19 cellular contexts compared by ENCODE assay signal in genomic region chr6:2973656-2974055, GRCh38. TPM values are rescaled to one million over a fixed set of nuclear protein-coding genes. Genes with fewer than 3 reads are reported as not detected.
DNase-seq lines count a peak whose midpoint lies in the region; ATAC-seq and TF ChIP-seq lines count a peak whose summit lies in the region.
"Had no signal": no experiment of that assay in that cellular context is flagged by ENCODE, and none has a peak within 500 bp of the region (broad histone marks: within the 10 kb centered on the region; RNA-seq: fewer than 3 reads in every experiment).

No MANE protein-coding gene starts in this region.

- no peaks in the 10 kb centered on the region for H3K9me3 Mint-ChIP-seq in naive thymus-derived CD8-positive, alpha-beta T cell
- H3K9me3 Mint-ChIP-seq: stimulated activated naive B cell treated with anti-CD40 and anti-IgM and Interleukin-4, amounts not matched to agents 10 μg/mL and 1 μg/mL and 100 μg/mL, for 72 hours had no signal

- peaks cover 0 to 11% (median 0%) of the 10 kb centered on the region in 5 donors for H3K27me3 Mint-ChIP-seq in naive thymus-derived CD8-positive, alpha-beta T cell

- H3K9ac ChIP-seq in Loucy (ENCODE audit: low read depth, low read length, poor library complexity, severe bottlenecking) (no peak overlapping the region), smooth muscle cell (ENCODE audit: low read depth) (no peak overlapping the region)
- H3K9ac ChIP-seq: SK-N-SH had no signal

- no peak overlapping the region for H3K27ac ChIP-seq in smooth muscle cell (ENCODE audit: low read depth)
- H3K27ac ChIP-seq: adrenal gland, C4-2B had no signal

- no peaks in the 10 kb centered on the region for H4K20me1 ChIP-seq in Loucy (ENCODE audit: insufficient read depth, low read length, poor library complexity, severe bottlenecking)
- H4K20me1 ChIP-seq in smooth muscle cell (ENCODE audit: low read depth), result no peaks in the 10 kb centered on the region

- no peaks in the 10 kb centered on the region for H3K9me2 ChIP-seq in Loucy (replicated peaks; ENCODE audit: low read depth, low read length)
- H3K9me2 ChIP-seq: SK-N-SH had no signal

- TF ChIP-seq CTCF in Loucy (conservative IDR thresholded peaks at IDR 0.05; ENCODE audit: low read length), result no peak
- no peak for TF ChIP-seq CTCF in smooth muscle cell (IDR thresholded peaks at IDR 0.05; ENCODE audit: borderline replicate concordance, insufficient read depth, poor library complexity, severe bottlenecking)

- H3K4me1 Mint-ChIP-seq in naive thymus-derived CD8-positive, alpha-beta T cell, result peaks cover 9 to 39% (median 31%) of the 10 kb centered on the region in 4 donors

- ATAC-seq in naive thymus-derived CD8-positive, alpha-beta T cell, result no peak
- ATAC-seq in HG02973 (IDR thresholded peaks at IDR 0.05; ENCODE audit: unreplicated experiment), result no peak
- ATAC-seq: stimulated activated naive B cell treated with anti-CD40 and anti-IgM and Interleukin-4, amounts not matched to agents 10 μg/mL and 1 μg/mL and 100 μg/mL, for 72 hours had no signal

- H3K4me3 ChIP-seq in Loucy (ENCODE audit: low read length, poor library complexity, severe bottlenecking), result no peak overlapping the region
- H3K4me3 ChIP-seq in smooth muscle cell, result no peak overlapping the region
- H3K4me3 ChIP-seq: adrenal gland had no signal

- WGBS in smooth muscle cell (ENCODE audit: low lambda C conversion rate), result 87% methylated on average over 5 of the region's 5 CpGs

- H2AFZ ChIP-seq in Loucy (ENCODE audit: low read length) (0 out of 2 replicates have a peak overlapping the region, but pooled peaks have one; percentile 12), smooth muscle cell (ENCODE audit: low read depth) (no peak overlapping the region)

- no peaks in the 10 kb centered on the region for H3K36me3 Mint-ChIP-seq in naive thymus-derived CD8-positive, alpha-beta T cell

- no peak overlapping the region for H3K4me2 ChIP-seq in Loucy (ENCODE audit: low read depth, low read length, poor library complexity, severe bottlenecking)
- no peak overlapping the region for H3K4me2 ChIP-seq in smooth muscle cell
- H3K4me2 ChIP-seq: SK-N-SH had no signal

- peak overlapping the region in 8 of 10 donors; percentile 42 to 87 (median 64) for H3K27ac Mint-ChIP-seq in naive thymus-derived CD8-positive, alpha-beta T cell
- H3K27ac Mint-ChIP-seq: stimulated activated naive B cell treated with anti-CD40 and anti-IgM and Interleukin-4, amounts not matched to agents 10 μg/mL and 1 μg/mL and 100 μg/mL, for 72 hours had no signal

- peak overlapping the region in 3 of 10 donors; percentile 4 to 72 (median 63) for H3K4me3 Mint-ChIP-seq in naive thymus-derived CD8-positive, alpha-beta T cell
- H3K4me3 Mint-ChIP-seq: stimulated activated naive B cell treated with anti-CD40 and anti-IgM and Interleukin-4, amounts not matched to agents 10 μg/mL and 1 μg/mL and 100 μg/mL, for 72 hours had no signal

- no peaks in the 10 kb centered on the region; the same call in 1 of the 2 replicates for H3K9me3 ChIP-seq in Loucy (ENCODE audit: insufficient read depth, low read depth, low read length)
- no peaks in the 10 kb centered on the region for H3K9me3 ChIP-seq in smooth muscle cell (replicated peaks; ENCODE audit: low read depth)
- H3K9me3 ChIP-seq: adrenal gland, SK-N-SH had no signal

- H3K79me2 ChIP-seq in Loucy (ENCODE audit: insufficient read depth, low read length), result 0 out of 2 replicates have a peak, but pooled peaks cover 8% of the 10 kb centered on the region
- peaks cover 9% of the 10 kb centered on the region for H3K79me2 ChIP-seq in smooth muscle cell (ENCODE audit: low read depth)

- H3K27me3 ChIP-seq in Loucy (ENCODE audit: insufficient read depth, low read length, poor library complexity, severe bottlenecking) (no peaks in the 10 kb centered on the region), smooth muscle cell (ENCODE audit: low read depth) (no peaks in the 10 kb centered on the region)
- H3K27me3 ChIP-seq: adrenal gland had no signal

- POLR2A ChIA-PET in naive thymus-derived CD8-positive, alpha-beta T cell (lab: Charles Lee), result interaction anchor here (1.6 to 5.7 kb wide), 4 partner anchors 8 to 180 kb away, joined by 4 to 112 read pairs (median 16); no protein-coding TSS in a partner anchor

- DNase-seq in Daoy (ENCODE audit: low read depth) (peak; percentile 55), smooth muscle cell (lab: John Stamatoyannopoulos, UW; ENCODE audit: unreplicated experiment) (no peak), hepatic stellate cell (ENCODE audit: low spot score) (no peak)
- peak; percentile 51 for DNase-seq in activated CD8-positive, alpha-beta memory T cell treated with anti-CD3 and anti-CD28 coated beads, Interleukin-2, amount 50 U/mL, for 48 hours
- peak in 2 of 10 donors; percentile 7 to 26 for DNase-seq in naive thymus-derived CD8-positive, alpha-beta T cell
- DNase-seq in stimulated activated CD4-positive, alpha-beta T cell treated with anti-CD3 and anti-CD28 coated beads, Interleukin-15, amount 100 ng/mL, for 24 hours, result no peak
- DNase-seq: activated effector memory CD4-positive, alpha-beta T cell treated with Interleukin-2 at 50 U/mL for 16 hours; DMS53; effector CD8-positive, alpha-beta T cell; NCI-H1930; NCI-H524; SK-N-SH; stimulated activated CD4-positive, alpha-beta T cell treated with anti-CD3 and anti-CD28 coated beads, Interleukin-12 subunit alpha, Interleukin-12 subunit beta, amount 100 ng/mL, for 4 hours; stimulated activated naive B cell treated with anti-CD40 and anti-IgM and Interleukin-4, amounts not matched to agents 10 μg/mL and 1 μg/mL and 100 μg/mL, for 72 hours; trophoblast cell had no signal

- 0 out of 2 replicates have a peak, but pooled peaks cover 4% of the 10 kb centered on the region for H3F3A ChIP-seq in Loucy (ENCODE audit: low read depth)
- H3F3A ChIP-seq in smooth muscle cell (ENCODE audit: low read depth), result peaks cover 24% of the 10 kb centered on the region

- H3K36me3 ChIP-seq in Loucy (ENCODE audit: insufficient read depth, low read length), result no peaks in the 10 kb centered on the region
- no peaks in the 10 kb centered on the region for H3K36me3 ChIP-seq in smooth muscle cell (ENCODE audit: low read depth)
- H3K36me3 ChIP-seq: adrenal gland had no signal

- H3K4me1 ChIP-seq in Loucy (ENCODE audit: insufficient read depth, low read length, poor library complexity, severe bottlenecking), result no peaks in the 10 kb centered on the region
- peaks cover 21% of the 10 kb centered on the region for H3K4me1 ChIP-seq in smooth muscle cell (ENCODE audit: low read depth)

RNA-seq across cellular contexts. Expression of gene SERPINB6, which starts 2.3 kb away (rescaled TPM):
- total RNA-seq in Daoy (2014; rRNA removed; shearing (Covaris generic)), result 38.7 and 46.4 TPM in 2 replicates
- total RNA-seq in naive thymus-derived CD8-positive, alpha-beta T cell, result 100 to 1,000 TPM; 125 to 134 TPM
- 100 to 1,000 TPM; 128 to 152 (median 141) TPM for polyA plus RNA-seq in naive thymus-derived CD8-positive, alpha-beta T cell
- total RNA-seq in smooth muscle cell, result 67.8 and 85.1 TPM in 2 replicates
- polyA plus RNA-seq in smooth muscle cell, result 116 and 118 TPM in 2 replicates

RNA-seq across cellular contexts. Expression of gene NQO2, which starts 26.0 kb away (rescaled TPM):
- total RNA-seq in Daoy (2014; rRNA removed; shearing (Covaris generic)), result 8.5 and 17.5 TPM in 2 replicates
- 10 to 100 TPM; 21.0 to 21.4 TPM for total RNA-seq in naive thymus-derived CD8-positive, alpha-beta T cell
- 10 to 100 TPM; 37.9 to 48.1 (median 39.0) TPM for polyA plus RNA-seq in naive thymus-derived CD8-positive, alpha-beta T cell
- total RNA-seq in smooth muscle cell, result 12.9 and 16.4 TPM in 2 replicates
- 33.6 and 49.0 TPM in 2 replicates for polyA plus RNA-seq in smooth muscle cell

Comparison
In these comparisons a context has a peak if more than half of its experiments do, and no peak if none do; other contexts are left out.
1. DNase-seq: peak in Daoy (single experiment) and activated CD8-positive, alpha-beta memory T cell treated with anti-CD3 and anti-CD28 coated beads, Interleukin-2, amount 50 U/mL, for 48 hours (single experiment); none in smooth muscle cell (single experiment), hepatic stellate cell (single experiment) and stimulated activated CD4-positive, alpha-beta T cell treated with anti-CD3 and anti-CD28 coated beads, Interleukin-15, amount 100 ng/mL, for 24 hours (single experiment).